Comparison of ENCODE assay signal across 9 cellular contexts in genomic region chr4:78569291-78569821, GRCh38. TPM values are rescaled to one million over a fixed set of nuclear protein-coding genes. Genes with fewer than 3 reads are reported as not detected.
DNase-seq lines count a peak whose midpoint lies in the region; ATAC-seq and FAIRE-seq lines count a peak whose summit lies in the region.
"Had no signal": no experiment of that assay in that cellular context is flagged by ENCODE, and none has a peak within 500 bp of the region (broad histone marks: within the 10 kb centered on the region; RNA-seq: fewer than 3 reads in every experiment).

No MANE protein-coding gene starts in this region.

- no peak for FAIRE-seq in frontal cortex (lab: Jason Lieb, UNC)

- H3K4me1 Mint-ChIP-seq in naive thymus-derived CD8-positive, alpha-beta T cell, result no peaks in the 10 kb centered on the region

- peaks cover 0 to 6% (median 0%) of the 10 kb centered on the region in 5 donors for H3K27me3 Mint-ChIP-seq in naive thymus-derived CD8-positive, alpha-beta T cell

- POLR2A ChIA-PET in naive thymus-derived CD8-positive, alpha-beta T cell (lab: Charles Lee), result no interaction called here

- H3K36me3 Mint-ChIP-seq in naive thymus-derived CD8-positive, alpha-beta T cell, result no peaks in the 10 kb centered on the region

- DNase-seq in GM03348 (ENCODE audit: low spot score) (peak; percentile 71), amniotic epithelial cell (ENCODE audit: low read depth) (peak; percentile 83), left cardiac atrium (no peak), sciatic nerve (ENCODE audit: low spot score) (no peak), frontal cortex (ENCODE audit: low spot score in 2 of 2) (no peak), NCI-H526 treated with DMSO at 0.1 percent for 48 hours (lab: John Stamatoyannopoulos, UW) (no peak), NCI-H2081 treated with DMSO at 0.1 percent for 48 hours (lab: John Stamatoyannopoulos, UW) (no peak)
- no peak for DNase-seq in naive thymus-derived CD8-positive, alpha-beta T cell
- DNase-seq: stimulated activated CD4-positive, alpha-beta T cell treated with anti-CD3 and anti-CD28 coated beads, Interleukin-2, amount 100 ng/mL, for 24 hours had no signal

- no peaks in the 10 kb centered on the region for H3K9me3 Mint-ChIP-seq in naive thymus-derived CD8-positive, alpha-beta T cell

- intact Hi-C loops in left cardiac atrium (cut with DNase I), result no loop called here
- intact Hi-C loops in sciatic nerve (cut with DNase I), result no loop called here

- H3K27ac Mint-ChIP-seq in naive thymus-derived CD8-positive, alpha-beta T cell, result no peak overlapping the region

- H3K4me3 Mint-ChIP-seq in naive thymus-derived CD8-positive, alpha-beta T cell, result no peak overlapping the region

- ATAC-seq in left cardiac atrium (peak; percentile 41 to 60), sciatic nerve (peak; percentile 52)
- no peak for ATAC-seq in naive thymus-derived CD8-positive, alpha-beta T cell

RNA-seq across cellular contexts. Expression of gene ANXA3, which starts 17.8 kb away (rescaled TPM):
- 10 to 100 TPM; 27.1 to 59.2 TPM for total RNA-seq in left cardiac atrium
- total RNA-seq in sciatic nerve, result 109 TPM
- 5.7 TPM for total RNA-seq in frontal cortex
- total RNA-seq in naive thymus-derived CD8-positive, alpha-beta T cell, result not detected
- not detected for polyA plus RNA-seq in naive thymus-derived CD8-positive, alpha-beta T cell

Comparison
In these comparisons a context has a peak if more than half of its experiments do, and no peak if none do; other contexts are left out.
1. DNase-seq: peak in GM03348 (single experiment) and amniotic epithelial cell (single experiment); none in left cardiac atrium (single experiment), sciatic nerve (single experiment), frontal cortex (0 of 2), NCI-H526 treated with DMSO at 0.1 percent for 48 hours (single experiment), NCI-H2081 treated with DMSO at 0.1 percent for 48 hours (single experiment) and naive thymus-derived CD8-positive, alpha-beta T cell (0 of 10).
2. ATAC-seq: peak in left cardiac atrium (2 of 2) and sciatic nerve (single experiment); none in naive thymus-derived CD8-positive, alpha-beta T cell (0 of 2).